8 cellular contexts compared by ENCODE assay signal in genomic region chr11:59802639-59803176, GRCh38. TPM values are rescaled to one million over a fixed set of nuclear protein-coding genes. Genes with fewer than 3 reads are reported as not detected.
DNase-seq lines count a peak whose midpoint lies in the region; ATAC-seq, FAIRE-seq and TF ChIP-seq lines count a peak whose summit lies in the region.

No MANE protein-coding gene starts in this region.

- no peaks in the 10 kb centered on the region for H4K20me1 ChIP-seq in PC-3 (ENCODE audit: low read length)

- no peak overlapping the region for H3K4me2 ChIP-seq in PC-3 (ENCODE audit: low read length)

- H3K4me3 ChIP-seq in PC-3 (ENCODE audit: low read length) (no peak overlapping the region), kidney (ENCODE audit: low read length in 2 of 2) (no peak overlapping the region)

- peak; percentile 78 for ATAC-seq in HG03354 (IDR thresholded peaks at IDR 0.05; ENCODE audit: poor library complexity, severe bottlenecking, unreplicated experiment)
- ATAC-seq in PC-3: peak; percentile 46
- peak; percentile 47 for ATAC-seq in stimulated activated naive CD8-positive, alpha-beta T cell treated with anti-CD3 and anti-CD28 coated beads, Interleukin-15, Interleukin-2, amounts not matched to agents 100 U/mL and 50 U/mL, for 24 hours
- no peak for ATAC-seq in activated CD4-positive, CD25-positive, alpha-beta regulatory T cell treated with anti-CD3 and anti-CD28 coated beads, Interleukin-2, amount 50 U/mL, for 24 hours

- no peaks in the 10 kb centered on the region for H3K9me3 Mint-ChIP-seq in activated T-cell treated with anti-CD3 and anti-CD28 coated beads, Interleukin-2, amount 50 U/mL, for 24 hours
- H3K9me3 Mint-ChIP-seq in brain: no peaks in the 10 kb centered on the region

- no peak overlapping the region for H2AFZ ChIP-seq in PC-3 (ENCODE audit: low read length)

- H3K27ac ChIP-seq in PC-3 (ENCODE audit: low read length) (no peak overlapping the region), kidney (ENCODE audit: low read depth in 2 of 2, low read length in 2 of 2) (no peak overlapping the region)

- POLR2A ChIA-PET in PC-3 (lab: Charles Lee; ENCODE audit: unreplicated experiment): interaction anchor here (1.3 kb wide), 1 partner anchor 47 kb away, joined by 6 read pairs; no protein-coding TSS in a partner anchor

- H3K9ac ChIP-seq in PC-3 (ENCODE audit: low read length) (no peak overlapping the region), kidney (ENCODE audit: low read length in 2 of 2) (no peak overlapping the region)

- CTCF ChIA-PET in PC-3 (lab: Charles Lee): interaction anchor here (1.0 to 3.0 kb wide), 4 partner anchors 16 to 133 kb away, joined by 3 to 29 read pairs (median 9); partner anchors contain the start of genes PATL1 and STX3

- no peaks in the 10 kb centered on the region for H3K27me3 Mint-ChIP-seq in activated T-cell treated with anti-CD3 and anti-CD28 coated beads, Interleukin-2, amount 50 U/mL, for 24 hours
- no peaks in the 10 kb centered on the region for H3K27me3 Mint-ChIP-seq in brain

- peak; percentile 11 for DNase-seq in activated T-cell treated with anti-CD3 and anti-CD28 coated beads for 4 hours
- DNase-seq in activated T-cell treated with anti-CD3 and anti-CD28 coated beads, Interleukin-2, amount 50 U/mL, for 24 hours: no peak
- peak; percentile 84 for DNase-seq in PC-3
- no peak for DNase-seq in kidney
- DNase-seq in stimulated activated naive CD8-positive, alpha-beta T cell treated with anti-CD3 and anti-CD28 coated beads, Interleukin-15, Interleukin-2, amounts not matched to agents 100 U/mL and 50 U/mL, for 24 hours: peak; percentile 22

- H3K9me3 ChIP-seq in PC-3 (ENCODE audit: low read length) (no peaks in the 10 kb centered on the region), kidney (ENCODE audit: control insufficient read depth in 1 of 2, low read length in 2 of 2) (no peaks in the 10 kb centered on the region)

- H3F3A ChIP-seq in PC-3 (ENCODE audit: low read length, unreplicated experiment): no peaks in the 10 kb centered on the region

- H3K36me3 Mint-ChIP-seq in activated T-cell treated with anti-CD3 and anti-CD28 coated beads, Interleukin-2, amount 50 U/mL, for 24 hours (ENCODE audit: low read depth): peaks cover 36% of the 10 kb centered on the region
- peaks cover 9% of the 10 kb centered on the region for H3K36me3 Mint-ChIP-seq in brain

- H3K27me3 ChIP-seq in PC-3 (ENCODE audit: low read length): no peaks in the 10 kb centered on the region

- H3K79me2 ChIP-seq in PC-3 (ENCODE audit: low read length): peaks cover 2% of the 10 kb centered on the region; the same call in 1 of the 2 replicates

- H3K27ac Mint-ChIP-seq in activated T-cell treated with anti-CD3 and anti-CD28 coated beads, Interleukin-2, amount 50 U/mL, for 24 hours: no peak overlapping the region
- H3K27ac Mint-ChIP-seq in brain: no peak overlapping the region

- no TSS peak for BruUV-seq in PC-3 (replicated peaks; lab: Mats Ljungman, UMichigan)

- peaks cover 25% of the 10 kb centered on the region for H3K4me1 ChIP-seq in PC-3 (ENCODE audit: insufficient read depth, low read length)
- H3K4me1 ChIP-seq in kidney (ENCODE audit: control insufficient read depth in 1 of 2, insufficient read depth in 1 of 2, low read depth in 1 of 2, low read length in 2 of 2): peaks cover 0 to 3% of the 10 kb centered on the region in 2 donors

- no peak overlapping the region for H3K4me3 Mint-ChIP-seq in activated T-cell treated with anti-CD3 and anti-CD28 coated beads, Interleukin-2, amount 50 U/mL, for 24 hours
- no peak overlapping the region for H3K4me3 Mint-ChIP-seq in brain

- intact Hi-C loops in PC-3 (cut with micrococcal nuclease) (loop anchor here (1.0 to 10.0 kb wide), 3 partner anchors 48 to 268 kb away; partner anchors contain the start of gene PATL1), kidney (cut with DNase I) (loop anchor here (5.0 kb wide), 1 partner anchor 50 kb away; no protein-coding TSS in a partner anchor)

- peak; percentile 72 for FAIRE-seq in kidney (lab: Jason Lieb, UNC)

- no peaks in the 10 kb centered on the region for H3K9me2 ChIP-seq in PC-3 (replicated peaks; ENCODE audit: low read length)

- peaks cover 42% of the 10 kb centered on the region for H3K36me3 ChIP-seq in PC-3 (ENCODE audit: low read depth, low read length)
- H3K36me3 ChIP-seq in kidney (ENCODE audit: control insufficient read depth in 1 of 2, insufficient read depth in 2 of 2, low read length in 2 of 2): peaks cover 21 to 36% of the 10 kb centered on the region in 2 donors

- H3K4me1 Mint-ChIP-seq in activated T-cell treated with anti-CD3 and anti-CD28 coated beads, Interleukin-2, amount 50 U/mL, for 24 hours (ENCODE audit: low read depth): no peaks in the 10 kb centered on the region
- peaks cover 4% of the 10 kb centered on the region for H3K4me1 Mint-ChIP-seq in brain

- peak; percentile 89 for TF ChIP-seq CTCF in PC-3 (conservative IDR thresholded peaks at IDR 0.05; ENCODE audit: low read depth, low read length)
- peak; percentile 80 to 81 for TF ChIP-seq CTCF in brain (conservative IDR thresholded peaks at IDR 0.05)
- peak; percentile 69 for TF ChIP-seq CTCF in kidney (IDR thresholded peaks at IDR 0.05; ENCODE audit: borderline replicate concordance, extremely low read depth, insufficient read depth)

RNA-seq across cellular contexts. Expression of gene MRPL16, which starts 7.9 kb away (rescaled TPM):
- total RNA-seq in PC-3 (2014; rRNA removed) (111 and 123 TPM in 2 replicates), kidney (38.0 TPM)
- polyA plus RNA-seq in brain (ENCODE audit: insufficient read depth, low read depth, low replicate concordance) (34.8 TPM), kidney (ENCODE audit: insufficient read depth, low read depth, low replicate concordance) (109 TPM)

RNA-seq across cellular contexts. Expression of gene CBLIF, which starts 42.6 kb away (rescaled TPM):
- total RNA-seq in PC-3 (2014; rRNA removed): not detected in 2 replicates
- polyA plus RNA-seq in brain (ENCODE audit: insufficient read depth, low read depth, low replicate concordance): not detected
- total RNA-seq in kidney: not detected
- polyA plus RNA-seq in kidney (ENCODE audit: insufficient read depth, low read depth, low replicate concordance): not detected

RNA-seq across cellular contexts. Expression of gene STX3, which starts 47.5 kb away (rescaled TPM):
- 34.3 and 49.8 TPM in 2 replicates for total RNA-seq in PC-3 (2014; rRNA removed)
- polyA plus RNA-seq in brain (ENCODE audit: insufficient read depth, low read depth, low replicate concordance): 22.1 TPM
- 43.2 TPM for total RNA-seq in kidney
- 57.2 TPM for polyA plus RNA-seq in kidney (ENCODE audit: insufficient read depth, low read depth, low replicate concordance)

Comparison
In these comparisons a context has a peak if more than half of its experiments do, and no peak if none do; other contexts are left out.
1. DNase-seq: peak in activated T-cell treated with anti-CD3 and anti-CD28 coated beads for 4 hours (single experiment), PC-3 (single experiment) and stimulated activated naive CD8-positive, alpha-beta T cell treated with anti-CD3 and anti-CD28 coated beads, Interleukin-15, Interleukin-2, amounts not matched to agents 100 U/mL and 50 U/mL, for 24 hours (single experiment); none in activated T-cell treated with anti-CD3 and anti-CD28 coated beads, Interleukin-2, amount 50 U/mL, for 24 hours (single experiment) and kidney (single experiment).
2. ATAC-seq: peak in HG03354 (single experiment), PC-3 (single experiment) and stimulated activated naive CD8-positive, alpha-beta T cell treated with anti-CD3 and anti-CD28 coated beads, Interleukin-15, Interleukin-2, amounts not matched to agents 100 U/mL and 50 U/mL, for 24 hours (single experiment); none in activated CD4-positive, CD25-positive, alpha-beta regulatory T cell treated with anti-CD3 and anti-CD28 coated beads, Interleukin-2, amount 50 U/mL, for 24 hours (0 of 2).
3. Peak in every context shown above with its lines, with median percentiles within 50 percentile points of each other: CTCF ChIP-seq.